In genomic region chr14:54366726-54367707, GRCh38 we compare ENCODE assay signal across 9 cellular contexts. TPM values are rescaled to one million over a fixed set of nuclear protein-coding genes. Genes with fewer than 3 reads are reported as not detected.
DNase-seq lines count a peak whose midpoint lies in the region; ATAC-seq and TF ChIP-seq lines count a peak whose summit lies in the region.
"Had no signal": no experiment of that assay in that cellular context is flagged by ENCODE, and none has a peak within 500 bp of the region (broad histone marks: within the 10 kb centered on the region; RNA-seq: fewer than 3 reads in every experiment).

No MANE protein-coding gene starts in this region.

- no peaks in the 10 kb centered on the region for H3K9me3 Mint-ChIP-seq in activated T-helper 17 cell treated with anti-CD3 and anti-CD28 coated beads, Interleukin-2, amount 50 U/mL, for 72 hours

- no peak overlapping the region for H3K27ac Mint-ChIP-seq in activated T-helper 17 cell treated with anti-CD3 and anti-CD28 coated beads, Interleukin-2, amount 50 U/mL, for 72 hours

- H3K4me2 ChIP-seq in parathyroid adenoma (ENCODE audit: low read length), result no peak overlapping the region
- H3K4me2 ChIP-seq: BLaER1 had no signal

- peak; percentile 85 for TF ChIP-seq CTCF in parathyroid adenoma (IDR thresholded peaks at IDR 0.05)

- peak overlapping the region; percentile 87 for H2AFZ ChIP-seq in parathyroid adenoma

- H3K79me2 ChIP-seq in parathyroid adenoma, result no peaks in the 10 kb centered on the region

- peak; percentile 74 for ATAC-seq in HG02642 (IDR thresholded peaks at IDR 0.05; ENCODE audit: poor library complexity, unreplicated experiment)
- ATAC-seq in activated T-helper 17 cell treated with anti-CD3 and anti-CD28 coated beads, Interleukin-2, amount 50 U/mL, for 72 hours (replicated peaks), result peak; percentile 65

- DNase-seq in DMS53 (lab: John Stamatoyannopoulos, UW) (peak; percentile 58), DMS53 treated with DMSO at 0.1 percent for 48 hours (lab: John Stamatoyannopoulos, UW; ENCODE audit: unreplicated experiment) (no peak), NCI-H446 (lab: John Stamatoyannopoulos, UW) (peak; percentile 12 to 51), glomerular visceral epithelial cell (ENCODE audit: extremely low spot score) (peak; percentile 80), NCI-H510A (lab: John Stamatoyannopoulos, UW) (no peak)

- H3K27me3 Mint-ChIP-seq in activated T-helper 17 cell treated with anti-CD3 and anti-CD28 coated beads, Interleukin-2, amount 50 U/mL, for 72 hours, result peaks cover 25% of the 10 kb centered on the region

- no peak overlapping the region for H3K4me3 ChIP-seq in parathyroid adenoma (ENCODE audit: low read depth, low read length)
- H3K4me3 ChIP-seq: BLaER1 had no signal

- H3K4me1 ChIP-seq in parathyroid adenoma, result peaks cover 13% of the 10 kb centered on the region

- no peaks in the 10 kb centered on the region for H3K27me3 ChIP-seq in parathyroid adenoma (ENCODE audit: control insufficient read depth, insufficient read depth, low read length)
- H3K27me3 ChIP-seq: BLaER1 had no signal

- H3K4me3 Mint-ChIP-seq in activated T-helper 17 cell treated with anti-CD3 and anti-CD28 coated beads, Interleukin-2, amount 50 U/mL, for 72 hours, result no peak overlapping the region

- no peaks in the 10 kb centered on the region for H3K36me3 Mint-ChIP-seq in activated T-helper 17 cell treated with anti-CD3 and anti-CD28 coated beads, Interleukin-2, amount 50 U/mL, for 72 hours (ENCODE audit: low read depth)

- H3K4me1 Mint-ChIP-seq in activated T-helper 17 cell treated with anti-CD3 and anti-CD28 coated beads, Interleukin-2, amount 50 U/mL, for 72 hours, result no peaks in the 10 kb centered on the region

- H3K9me3 ChIP-seq in parathyroid adenoma (ENCODE audit: control insufficient read depth, low read length), result no peaks in the 10 kb centered on the region
- H3K9me3 ChIP-seq: BLaER1 had no signal

- H3K27ac ChIP-seq in parathyroid adenoma, result peak overlapping the region; percentile 73
- H3K27ac ChIP-seq: BLaER1 had no signal

- no peak overlapping the region for H3K9ac ChIP-seq in parathyroid adenoma
- H3K9ac ChIP-seq: BLaER1 had no signal

- no peaks in the 10 kb centered on the region for H3K36me3 ChIP-seq in parathyroid adenoma (ENCODE audit: control insufficient read depth, insufficient read depth, low read length)
- H3K36me3 ChIP-seq: BLaER1 had no signal

RNA-seq across cellular contexts. Expression of gene CDKN3, which starts 29.8 kb away (rescaled TPM):
- 10 to 100 TPM; 68.0 to 73.3 TPM for total RNA-seq in activated T-helper 17 cell treated with anti-CD3 and anti-CD28 coated beads, Interleukin-2, amount 50 U/mL, for 72 hours

Comparison
In these comparisons a context has a peak if more than half of its experiments do, and no peak if none do; other contexts are left out.
1. DNase-seq: peak in DMS53 (single experiment), NCI-H446 (2 of 2) and glomerular visceral epithelial cell (single experiment); none in DMS53 treated with DMSO at 0.1 percent for 48 hours (single experiment) and NCI-H510A (single experiment).